Comparison of ENCODE assay signal across 8 cellular contexts in genomic region chr1:65147424-65148177, GRCh38. TPM values are rescaled to one million over a fixed set of nuclear protein-coding genes. Genes with fewer than 3 reads are reported as not detected.
DNase-seq lines count a peak whose midpoint lies in the region; ATAC-seq and TF ChIP-seq lines count a peak whose summit lies in the region.

No MANE protein-coding gene starts in this region.

- DNase-seq in NCI-H510A treated with DMSO at 0.1 percent for 48 hours (lab: John Stamatoyannopoulos, UW) (peak; percentile 22), vagina (ENCODE audit: extremely low spot score in 2 of 2) (no peak)
- DNase-seq in activated T-cell treated with anti-CD3 and anti-CD28 coated beads, Interleukin-2, amount 50 U/mL, for 48 hours, result peak; percentile 68 to 74

- H3K36me3 ChIP-seq in ACC112 (ENCODE audit: insufficient read depth, low read length), result no peaks in the 10 kb centered on the region
- no peaks in the 10 kb centered on the region for H3K36me3 ChIP-seq in gastroesophageal sphincter
- no peaks in the 10 kb centered on the region for H3K36me3 ChIP-seq in neuron (ENCODE audit: insufficient read depth, low read length)
- H3K36me3 ChIP-seq in vagina, result no peaks in the 10 kb centered on the region

- H3K27me3 ChIP-seq in ACC112 (ENCODE audit: insufficient read depth, low read length) (no peaks in the 10 kb centered on the region), gastroesophageal sphincter (no peaks in the 10 kb centered on the region), neuron (ENCODE audit: insufficient read depth, low read length) (peaks cover 41% of the 10 kb centered on the region), vagina (no peaks in the 10 kb centered on the region)

- H3K27ac ChIP-seq in ACC112 (ENCODE audit: low read depth, low read length) (no peak overlapping the region; the same call in 1 of the 2 replicates), gastroesophageal sphincter (peak overlapping the region; percentile 80 to 94 (median 92)), vagina (peak overlapping the region; percentile 83)

- ATAC-seq in GM18505 (IDR thresholded peaks at IDR 0.05; ENCODE audit: unreplicated experiment) (peak; percentile 58), HG02938 (IDR thresholded peaks at IDR 0.05; ENCODE audit: unreplicated experiment) (peak; percentile 63), gastroesophageal sphincter (peak; percentile 64)

- no peak for TF ChIP-seq EP300 in gastroesophageal sphincter (IDR thresholded peaks at IDR 0.05)

- TF ChIP-seq CTCF in gastroesophageal sphincter (IDR thresholded peaks at IDR 0.05) (peak in 1 of 4 experiments; percentile 8), vagina (IDR thresholded peaks at IDR 0.05) (no peak)

- H2AFZ ChIP-seq in ACC112 (ENCODE audit: low read length, unreplicated experiment) (peak overlapping the region; percentile 86), neuron (ENCODE audit: low read depth, low read length) (peak overlapping the region; percentile 97)

- peaks cover 49% of the 10 kb centered on the region for H3K79me2 ChIP-seq in ACC112 (ENCODE audit: control insufficient read depth, insufficient read depth, low read length, unreplicated experiment)

- H3K9me3 ChIP-seq in gastroesophageal sphincter (no peaks in the 10 kb centered on the region), neuron (ENCODE audit: low read length) (no peaks in the 10 kb centered on the region), vagina (no peaks in the 10 kb centered on the region)

- TF ChIP-seq POLR2A in GM18505 (IDR thresholded peaks at IDR 0.05; ENCODE audit: borderline replicate concordance, extremely low read depth, insufficient read depth, insufficient read length) (no peak), gastroesophageal sphincter (IDR thresholded peaks at IDR 0.05) (no peak), vagina (IDR thresholded peaks at IDR 0.05) (no peak)

- WGBS in gastroesophageal sphincter (ENCODE audit: low coverage in 1 of 2), 2 donors, result 0% methylated on average over 6 of the region's 88 CpGs; no CpG with 5 or more reads in 1 of the 2 donors

- intact Hi-C loops in vagina (cut with DNase I), result loop anchor here (10.0 kb wide), 1 partner anchor 57 kb away; no protein-coding TSS in a partner anchor

- peak overlapping the region; percentile 91 for H3K4me3 ChIP-seq in ACC112 (ENCODE audit: low read depth, low read length)
- H3K4me3 ChIP-seq in gastroesophageal sphincter, result peak overlapping the region; percentile 78 to 88
- H3K4me3 ChIP-seq in neuron (ENCODE audit: low read length), result peak overlapping the region; percentile 72
- peak overlapping the region; percentile 63 to 86 for H3K4me3 ChIP-seq in vagina

- peaks cover 10% of the 10 kb centered on the region for H3K4me1 ChIP-seq in ACC112 (ENCODE audit: control insufficient read depth, insufficient read depth, low read length, unreplicated experiment)
- peaks cover 0 to 41% (median 7%) of the 10 kb centered on the region in 3 donors for H3K4me1 ChIP-seq in gastroesophageal sphincter
- H3K4me1 ChIP-seq in neuron (ENCODE audit: insufficient read depth, low read length), result peaks cover 9% of the 10 kb centered on the region
- peaks cover 13% of the 10 kb centered on the region for H3K4me1 ChIP-seq in vagina

RNA-seq across cellular contexts. Expression of gene AK4, which starts 0.4 kb away (rescaled TPM):
- 10 to 100 TPM; 39.6 to 72.7 (median 60.7) TPM for total RNA-seq in gastroesophageal sphincter
- 22.1 TPM for total RNA-seq in vagina

Comparison
In these comparisons a context has a peak if more than half of its experiments do, and no peak if none do; other contexts are left out.
1. DNase-seq: peak in NCI-H510A treated with DMSO at 0.1 percent for 48 hours (single experiment) and activated T-cell treated with anti-CD3 and anti-CD28 coated beads, Interleukin-2, amount 50 U/mL, for 48 hours (2 of 2); none in vagina (0 of 2).
2. Peak in every context shown above with its lines, with median percentiles within 50 percentile points of each other: H3K4me3 ChIP-seq and ATAC-seq.